Comparison of ENCODE assay signal across 10 cellular contexts in the genomic region with DNA sequence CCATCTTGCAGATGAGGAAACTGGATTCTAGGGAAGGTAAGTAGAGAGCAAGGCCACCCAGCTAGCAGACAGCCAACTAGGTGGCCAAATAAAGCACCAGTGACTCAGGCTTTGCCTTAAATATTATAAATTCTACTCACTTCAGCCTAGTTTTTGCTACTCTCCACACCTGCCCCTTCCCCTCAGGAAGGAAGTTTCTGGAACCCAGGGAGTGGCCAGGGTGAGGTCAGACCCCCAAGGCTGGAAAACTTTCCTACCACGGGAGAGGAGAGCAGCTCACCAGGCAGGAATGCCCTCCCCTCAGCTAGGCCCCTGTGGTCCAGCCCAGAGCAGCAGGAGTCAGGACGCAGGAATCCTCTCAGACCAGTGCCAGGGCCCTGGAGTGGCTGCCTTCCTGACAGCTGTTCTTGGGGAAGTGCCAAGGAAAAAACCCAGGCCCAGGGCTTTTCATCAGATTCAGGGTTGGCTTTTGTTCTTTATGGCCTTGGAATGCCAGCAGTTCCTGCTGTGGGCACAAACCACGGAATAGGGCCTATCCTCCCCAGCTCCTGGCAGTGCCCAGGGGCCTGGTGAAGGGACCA. TPM values are rescaled to one million over a fixed set of nuclear protein-coding genes. Genes with fewer than 3 reads are reported as not detected.
DNase-seq lines count a peak whose midpoint lies in the region; ATAC-seq, FAIRE-seq and TF ChIP-seq lines count a peak whose summit lies in the region.
"Had no signal": no experiment of that assay in that cellular context is flagged by ENCODE, and none has a peak within 500 bp of the region (broad histone marks: within the 10 kb centered on the region; RNA-seq: fewer than 3 reads in every experiment).

No MANE protein-coding gene starts in this region.

- CTCF ChIA-PET in naive thymus-derived CD4-positive, alpha-beta T cell (lab: Charles Lee): interaction anchor here (0.6 kb wide), 1 partner anchor 149 kb away, joined by 5 read pairs; no protein-coding TSS in a partner anchor
- CTCF ChIA-PET in activated CD4-positive, alpha-beta T cell treated with anti-CD3 and anti-CD28 coated beads, Interleukin-2, amount 10 ng/mL, durations not matched to agents 7 days and 5 days (lab: Charles Lee): interaction anchor here (0.7 kb wide), 1 partner anchor 80 kb away, joined by 3 read pairs; no protein-coding TSS in a partner anchor

- intact Hi-C loops in naive thymus-derived CD4-positive, alpha-beta T cell (cut with micrococcal nuclease): no loop called here

- no peaks in the 10 kb centered on the region for H3K36me3 ChIP-seq in astrocyte (ENCODE audit: insufficient read depth, low read length)
- no peaks in the 10 kb centered on the region for H3K36me3 ChIP-seq in smooth muscle cell (ENCODE audit: low read depth)
- H3K36me3 ChIP-seq in naive thymus-derived CD4-positive, alpha-beta T cell (ENCODE audit: control insufficient read depth in 2 of 3, insufficient read depth in 3 of 3, low read length in 3 of 3): no peaks in the 10 kb centered on the region

- H3K4me1 ChIP-seq in astrocyte (ENCODE audit: insufficient read depth, low read length) (peaks cover 38% of the 10 kb centered on the region), smooth muscle cell (ENCODE audit: low read depth) (peaks cover 10% of the 10 kb centered on the region)
- no peaks in the 10 kb centered on the region for H3K4me1 ChIP-seq in naive thymus-derived CD4-positive, alpha-beta T cell (ENCODE audit: control insufficient read depth in 2 of 2, insufficient read depth in 2 of 2, low read length in 2 of 2)
- H3K4me1 ChIP-seq: parathyroid adenoma had no signal

- ATAC-seq in naive thymus-derived CD4-positive, alpha-beta T cell: no peak
- no peak for ATAC-seq in HG03521 (IDR thresholded peaks at IDR 0.05; ENCODE audit: unreplicated experiment)
- no peak for ATAC-seq in stimulated activated naive CD8-positive, alpha-beta T cell treated with anti-CD3 and anti-CD28 coated beads, Interleukin-15, amount 100 ng/mL, for 72 hours

- WGBS in smooth muscle cell (ENCODE audit: low lambda C conversion rate): 8% methylated on average over 3 of the region's 3 CpGs

- peak; percentile 92 for DNase-seq in HCEC 1CT
- peak; percentile 95 for DNase-seq in astrocyte (ENCODE audit: low read depth)
- DNase-seq in iris pigment epithelial cell (ENCODE audit: low read depth): peak; percentile 81
- DNase-seq in smooth muscle cell (lab: John Stamatoyannopoulos, UW; ENCODE audit: unreplicated experiment): peak; percentile 47
- DNase-seq in naive thymus-derived CD4-positive, alpha-beta T cell: no peak
- no peak for DNase-seq in activated CD4-positive, alpha-beta T cell treated with anti-CD3 and anti-CD28 coated beads, Interleukin-2, amount 10 ng/mL, durations not matched to agents 7 days and 5 days
- no peak for DNase-seq in stimulated activated naive CD8-positive, alpha-beta T cell treated with anti-CD3 and anti-CD28 coated beads, Interleukin-15, amount 100 ng/mL, for 72 hours
- DNase-seq: NCI-H1694 had no signal

- H3K4me2 ChIP-seq in astrocyte (ENCODE audit: low read length) (peak overlapping the region; percentile 64), smooth muscle cell (peak overlapping the region; percentile 71)

- POLR2A ChIA-PET in naive thymus-derived CD4-positive, alpha-beta T cell (lab: Charles Lee): interaction anchor here (0.6 kb wide), 1 partner anchor 38 kb away, joined by 3 read pairs; no protein-coding TSS in a partner anchor
- POLR2A ChIA-PET in activated CD4-positive, alpha-beta T cell treated with anti-CD3 and anti-CD28 coated beads, Interleukin-2, amount 10 ng/mL, durations not matched to agents 7 days and 5 days (lab: Charles Lee): no interaction called here

- peaks cover 48% of the 10 kb centered on the region for H3K27me3 Mint-ChIP-seq in astrocyte (ENCODE audit: low read depth, unreplicated experiment)
- peaks cover 0 to 64% (median 6%) of the 10 kb centered on the region in 5 donors for H3K27me3 Mint-ChIP-seq in naive thymus-derived CD4-positive, alpha-beta T cell
- H3K27me3 Mint-ChIP-seq in activated CD4-positive, alpha-beta T cell treated with anti-CD3 and anti-CD28 coated beads, Interleukin-2, amount 10 ng/mL, durations not matched to agents 7 days and 5 days: peaks cover 54% of the 10 kb centered on the region
- peaks cover 20% of the 10 kb centered on the region for H3K27me3 Mint-ChIP-seq in stimulated activated naive CD8-positive, alpha-beta T cell treated with anti-CD3 and anti-CD28 coated beads, Interleukin-15, amount 100 ng/mL, for 72 hours

- H3K4me1 Mint-ChIP-seq in astrocyte (ENCODE audit: low read depth, unreplicated experiment): peaks cover 32% of the 10 kb centered on the region
- peaks cover 0 to 3% (median 0%) of the 10 kb centered on the region in 7 donors for H3K4me1 Mint-ChIP-seq in naive thymus-derived CD4-positive, alpha-beta T cell
- H3K4me1 Mint-ChIP-seq in activated CD4-positive, alpha-beta T cell treated with anti-CD3 and anti-CD28 coated beads, Interleukin-2, amount 10 ng/mL, durations not matched to agents 7 days and 5 days: no peaks in the 10 kb centered on the region
- H3K4me1 Mint-ChIP-seq in stimulated activated naive CD8-positive, alpha-beta T cell treated with anti-CD3 and anti-CD28 coated beads, Interleukin-15, amount 100 ng/mL, for 72 hours: no peaks in the 10 kb centered on the region

- H3K4me3 ChIP-seq in astrocyte (ENCODE audit: insufficient read depth, low read depth, low read length) (no peak overlapping the region), smooth muscle cell (no peak overlapping the region)
- no peak overlapping the region for H3K4me3 ChIP-seq in naive thymus-derived CD4-positive, alpha-beta T cell (ENCODE audit: low read length)

- TF ChIP-seq CTCF in astrocyte (IDR thresholded peaks at IDR 0.05; ENCODE audit: insufficient read depth, low read depth, low read length) (no peak), smooth muscle cell (IDR thresholded peaks at IDR 0.05; ENCODE audit: borderline replicate concordance, insufficient read depth, poor library complexity, severe bottlenecking) (no peak)

- H3K27me3 ChIP-seq in astrocyte (ENCODE audit: insufficient read depth, low read length): no peaks in the 10 kb centered on the region
- H3K27me3 ChIP-seq in smooth muscle cell (ENCODE audit: low read depth): peaks cover 23% of the 10 kb centered on the region
- H3K27me3 ChIP-seq in naive thymus-derived CD4-positive, alpha-beta T cell (ENCODE audit: control insufficient read depth in 2 of 2, insufficient read depth in 2 of 2, low read length in 2 of 2): no peaks in the 10 kb centered on the region

- H3K9me3 Mint-ChIP-seq in astrocyte (ENCODE audit: unreplicated experiment): peaks cover 3% of the 10 kb centered on the region
- H3K9me3 Mint-ChIP-seq in naive thymus-derived CD4-positive, alpha-beta T cell: no peaks in the 10 kb centered on the region
- no peaks in the 10 kb centered on the region for H3K9me3 Mint-ChIP-seq in activated CD4-positive, alpha-beta T cell treated with anti-CD3 and anti-CD28 coated beads, Interleukin-2, amount 10 ng/mL, durations not matched to agents 7 days and 5 days
- no peaks in the 10 kb centered on the region for H3K9me3 Mint-ChIP-seq in stimulated activated naive CD8-positive, alpha-beta T cell treated with anti-CD3 and anti-CD28 coated beads, Interleukin-15, amount 100 ng/mL, for 72 hours

- peak; percentile 92 for FAIRE-seq in astrocyte (lab: Jason Lieb, UNC)

- H2AFZ ChIP-seq in astrocyte (ENCODE audit: low read depth, low read length) (peak overlapping the region; percentile 20), smooth muscle cell (ENCODE audit: low read depth) (no peak overlapping the region)
- H2AFZ ChIP-seq: parathyroid adenoma had no signal

- peaks cover 3% of the 10 kb centered on the region for H3F3A ChIP-seq in smooth muscle cell (ENCODE audit: low read depth)

- H4K20me1 ChIP-seq in astrocyte (ENCODE audit: insufficient read depth, low read length) (no peaks in the 10 kb centered on the region), smooth muscle cell (ENCODE audit: low read depth) (no peaks in the 10 kb centered on the region)

- H3K9me3 ChIP-seq in astrocyte (ENCODE audit: insufficient read depth, low read depth, low read length) (no peaks in the 10 kb centered on the region), smooth muscle cell (replicated peaks; ENCODE audit: low read depth) (no peaks in the 10 kb centered on the region)
- H3K9me3 ChIP-seq in naive thymus-derived CD4-positive, alpha-beta T cell (ENCODE audit: control insufficient read depth in 2 of 3, low read length in 3 of 3): no peaks in the 10 kb centered on the region

- H3K27ac ChIP-seq in astrocyte (ENCODE audit: low read depth, low read length) (peak overlapping the region; percentile 96), smooth muscle cell (ENCODE audit: low read depth) (peak overlapping the region; percentile 94)
- no peak overlapping the region for H3K27ac ChIP-seq in naive thymus-derived CD4-positive, alpha-beta T cell (ENCODE audit: low read depth, low read length)
- H3K27ac ChIP-seq: parathyroid adenoma had no signal

- H3K9ac ChIP-seq in astrocyte (ENCODE audit: low read length) (peak overlapping the region; percentile 80), smooth muscle cell (ENCODE audit: low read depth) (peak overlapping the region; percentile 78)
- H3K9ac ChIP-seq: parathyroid adenoma had no signal

- H3K27ac Mint-ChIP-seq in astrocyte (ENCODE audit: unreplicated experiment): peak overlapping the region; percentile 95
- H3K27ac Mint-ChIP-seq in naive thymus-derived CD4-positive, alpha-beta T cell: no peak overlapping the region
- H3K27ac Mint-ChIP-seq in activated CD4-positive, alpha-beta T cell treated with anti-CD3 and anti-CD28 coated beads, Interleukin-2, amount 10 ng/mL, durations not matched to agents 7 days and 5 days: no peak overlapping the region
- no peak overlapping the region for H3K27ac Mint-ChIP-seq in stimulated activated naive CD8-positive, alpha-beta T cell treated with anti-CD3 and anti-CD28 coated beads, Interleukin-15, amount 100 ng/mL, for 72 hours

- H3K4me3 Mint-ChIP-seq in astrocyte (ENCODE audit: unreplicated experiment): no peak overlapping the region
- H3K4me3 Mint-ChIP-seq in naive thymus-derived CD4-positive, alpha-beta T cell: no peak overlapping the region
- no peak overlapping the region for H3K4me3 Mint-ChIP-seq in activated CD4-positive, alpha-beta T cell treated with anti-CD3 and anti-CD28 coated beads, Interleukin-2, amount 10 ng/mL, durations not matched to agents 7 days and 5 days
- no peak overlapping the region for H3K4me3 Mint-ChIP-seq in stimulated activated naive CD8-positive, alpha-beta T cell treated with anti-CD3 and anti-CD28 coated beads, Interleukin-15, amount 100 ng/mL, for 72 hours

- no peaks in the 10 kb centered on the region for H3K36me3 Mint-ChIP-seq in astrocyte (ENCODE audit: low read depth, unreplicated experiment)
- H3K36me3 Mint-ChIP-seq in naive thymus-derived CD4-positive, alpha-beta T cell: no peaks in the 10 kb centered on the region
- H3K36me3 Mint-ChIP-seq in activated CD4-positive, alpha-beta T cell treated with anti-CD3 and anti-CD28 coated beads, Interleukin-2, amount 10 ng/mL, durations not matched to agents 7 days and 5 days (ENCODE audit: low read depth): no peaks in the 10 kb centered on the region

- H3K79me2 ChIP-seq in astrocyte (ENCODE audit: insufficient read depth, low read length) (no peaks in the 10 kb centered on the region), smooth muscle cell (ENCODE audit: low read depth) (no peaks in the 10 kb centered on the region)
- H3K79me2 ChIP-seq: parathyroid adenoma had no signal

RNA-seq across cellular contexts. Expression of a gene that starts 5.1 kb away (rescaled TPM):
- 0.48 and 1.2 TPM in 2 replicates for total RNA-seq in astrocyte
- not detected in 2 replicates for total RNA-seq in smooth muscle cell
- 0.34 TPM in 1 of 2 replicates, not detected in the other for polyA plus RNA-seq in smooth muscle cell
- 1 to 10 TPM in 3 of 5 experiments, under 1 TPM in 2; 0.37 to 1.5 (median 1.2) TPM for total RNA-seq in naive thymus-derived CD4-positive, alpha-beta T cell
- polyA plus RNA-seq in naive thymus-derived CD4-positive, alpha-beta T cell: 1 to 10 TPM in 1 of 2 donors, under 1 TPM in 1; 0.09 to 1.4 TPM
- total RNA-seq in activated CD4-positive, alpha-beta T cell treated with anti-CD3 and anti-CD28 coated beads, Interleukin-2, amount 10 ng/mL, durations not matched to agents 7 days and 5 days: under 1 TPM; 0.69 to 0.74 TPM

Comparison
In these comparisons a context has a peak if more than half of its experiments do, and no peak if none do; other contexts are left out.
1. DNase-seq: peak in HCEC 1CT (single experiment), astrocyte (single experiment), iris pigment epithelial cell (single experiment) and smooth muscle cell (single experiment); none in naive thymus-derived CD4-positive, alpha-beta T cell (0 of 9), activated CD4-positive, alpha-beta T cell treated with anti-CD3 and anti-CD28 coated beads, Interleukin-2, amount 10 ng/mL, durations not matched to agents 7 days and 5 days (single experiment) and stimulated activated naive CD8-positive, alpha-beta T cell treated with anti-CD3 and anti-CD28 coated beads, Interleukin-15, amount 100 ng/mL, for 72 hours (0 of 2).